ENCODE assay signal across 3 cellular contexts in the genomic region with DNA sequence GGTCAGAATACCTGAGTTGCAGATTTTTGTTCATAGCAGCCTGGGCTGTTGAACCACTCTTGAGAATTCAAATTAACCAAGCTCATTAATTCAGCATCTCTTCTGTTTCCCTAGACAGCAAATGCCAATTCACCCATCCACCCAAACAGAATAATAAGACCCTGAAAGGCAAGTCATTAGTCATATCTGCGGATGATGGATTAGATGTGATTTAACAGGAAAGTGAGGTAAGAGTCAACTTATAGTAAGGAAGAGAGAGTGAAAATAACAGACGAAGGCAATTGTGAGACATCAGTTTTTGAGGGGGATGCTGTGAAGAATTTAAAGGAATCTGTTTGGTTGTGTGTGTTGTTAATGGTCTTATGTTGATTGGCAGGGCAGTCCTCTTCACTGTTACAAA.
A peak's percentile ranks its signal among the peaks of the same experiment; 100 is the strongest.
TF ChIP-seq lines count a peak whose summit lies in the region.

No MANE protein-coding gene starts in this region.

TF ChIP-seq in SK-N-SH, 30 proteins besides CTCF, POLR2A, EP300 and RAD21:
- TF ChIP-seq JUND (IDR thresholded peaks at IDR 0.05): peak; percentile 16; the same call in 1 of the 2 replicates
- TF ChIP-seq, protein P1, sequence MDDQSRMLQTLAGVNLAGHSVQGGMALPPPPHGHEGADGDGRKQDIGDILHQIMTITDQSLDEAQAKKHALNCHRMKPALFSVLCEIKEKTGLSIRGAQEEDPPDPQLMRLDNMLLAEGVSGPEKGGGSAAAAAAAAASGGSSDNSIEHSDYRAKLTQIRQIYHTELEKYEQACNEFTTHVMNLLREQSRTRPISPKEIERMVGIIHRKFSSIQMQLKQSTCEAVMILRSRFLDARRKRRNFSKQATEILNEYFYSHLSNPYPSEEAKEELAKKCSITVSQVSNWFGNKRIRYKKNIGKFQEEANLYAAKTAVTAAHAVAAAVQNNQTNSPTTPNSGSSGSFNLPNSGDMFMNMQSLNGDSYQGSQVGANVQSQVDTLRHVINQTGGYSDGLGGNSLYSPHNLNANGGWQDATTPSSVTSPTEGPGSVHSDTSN (IDR thresholded peaks at IDR 0.05): peak; percentile 69
- TF ChIP-seq, protein P2, sequence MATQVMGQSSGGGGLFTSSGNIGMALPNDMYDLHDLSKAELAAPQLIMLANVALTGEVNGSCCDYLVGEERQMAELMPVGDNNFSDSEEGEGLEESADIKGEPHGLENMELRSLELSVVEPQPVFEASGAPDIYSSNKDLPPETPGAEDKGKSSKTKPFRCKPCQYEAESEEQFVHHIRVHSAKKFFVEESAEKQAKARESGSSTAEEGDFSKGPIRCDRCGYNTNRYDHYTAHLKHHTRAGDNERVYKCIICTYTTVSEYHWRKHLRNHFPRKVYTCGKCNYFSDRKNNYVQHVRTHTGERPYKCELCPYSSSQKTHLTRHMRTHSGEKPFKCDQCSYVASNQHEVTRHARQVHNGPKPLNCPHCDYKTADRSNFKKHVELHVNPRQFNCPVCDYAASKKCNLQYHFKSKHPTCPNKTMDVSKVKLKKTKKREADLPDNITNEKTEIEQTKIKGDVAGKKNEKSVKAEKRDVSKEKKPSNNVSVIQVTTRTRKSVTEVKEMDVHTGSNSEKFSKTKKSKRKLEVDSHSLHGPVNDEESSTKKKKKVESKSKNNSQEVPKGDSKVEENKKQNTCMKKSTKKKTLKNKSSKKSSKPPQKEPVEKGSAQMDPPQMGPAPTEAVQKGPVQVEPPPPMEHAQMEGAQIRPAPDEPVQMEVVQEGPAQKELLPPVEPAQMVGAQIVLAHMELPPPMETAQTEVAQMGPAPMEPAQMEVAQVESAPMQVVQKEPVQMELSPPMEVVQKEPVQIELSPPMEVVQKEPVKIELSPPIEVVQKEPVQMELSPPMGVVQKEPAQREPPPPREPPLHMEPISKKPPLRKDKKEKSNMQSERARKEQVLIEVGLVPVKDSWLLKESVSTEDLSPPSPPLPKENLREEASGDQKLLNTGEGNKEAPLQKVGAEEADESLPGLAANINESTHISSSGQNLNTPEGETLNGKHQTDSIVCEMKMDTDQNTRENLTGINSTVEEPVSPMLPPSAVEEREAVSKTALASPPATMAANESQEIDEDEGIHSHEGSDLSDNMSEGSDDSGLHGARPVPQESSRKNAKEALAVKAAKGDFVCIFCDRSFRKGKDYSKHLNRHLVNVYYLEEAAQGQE (IDR thresholded peaks at IDR 0.05; ENCODE audit: low read depth, low read length): no peak

TF ChIP-seq in SK-N-SH treated with all-trans-retinoic acid at 6 μM for 48 hours, 23 proteins besides CTCF, POLR2A, EP300 and RAD21:
- TF ChIP-seq TOX (CRISPR knock-in tag; IDR thresholded peaks at IDR 0.05; ENCODE audit: borderline replicate concordance): no peak
- TF ChIP-seq, protein P3, sequence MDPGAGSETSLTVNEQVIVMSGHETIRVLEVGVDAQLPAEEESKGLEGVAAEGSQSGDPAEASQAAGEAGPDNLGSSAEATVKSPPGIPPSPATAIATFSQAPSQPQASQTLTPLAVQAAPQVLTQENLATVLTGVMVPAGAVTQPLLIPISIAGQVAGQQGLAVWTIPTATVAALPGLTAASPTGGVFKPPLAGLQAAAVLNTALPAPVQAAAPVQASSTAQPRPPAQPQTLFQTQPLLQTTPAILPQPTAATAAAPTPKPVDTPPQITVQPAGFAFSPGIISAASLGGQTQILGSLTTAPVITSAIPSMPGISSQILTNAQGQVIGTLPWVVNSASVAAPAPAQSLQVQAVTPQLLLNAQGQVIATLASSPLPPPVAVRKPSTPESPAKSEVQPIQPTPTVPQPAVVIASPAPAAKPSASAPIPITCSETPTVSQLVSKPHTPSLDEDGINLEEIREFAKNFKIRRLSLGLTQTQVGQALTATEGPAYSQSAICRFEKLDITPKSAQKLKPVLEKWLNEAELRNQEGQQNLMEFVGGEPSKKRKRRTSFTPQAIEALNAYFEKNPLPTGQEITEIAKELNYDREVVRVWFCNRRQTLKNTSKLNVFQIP (CRISPR knock-in tag; IDR thresholded peaks at IDR 0.05; ENCODE audit: borderline replicate concordance, low read depth): no peak
- TF ChIP-seq PPARA (CRISPR knock-in tag; IDR thresholded peaks at IDR 0.05; ENCODE audit: borderline replicate concordance): no peak
TF ChIP-seq in SK-N-SH treated with all-trans-retinoic acid at 6 μM for 48 hours: peak in this region for 0.

TF ChIP-seq in H1, 55 proteins besides CTCF, POLR2A, EP300 and RAD21:
- TF ChIP-seq GTF2F1 (IDR thresholded peaks at IDR 0.05; ENCODE audit: borderline replicate concordance, low read depth, low read length) (no peak), JUND (IDR thresholded peaks at IDR 0.05; ENCODE audit: low read length) (no peak), POU5F1 (IDR thresholded peaks at IDR 0.05; ENCODE audit: low read depth, low read length) (no peak), TCF12 (IDR thresholded peaks at IDR 0.05; ENCODE audit: low read depth, low read length) (no peak), CREB1 (IDR thresholded peaks at IDR 0.05) (no peak), CBX5 (IDR thresholded peaks at IDR 0.05; ENCODE audit: low read depth, low read length) (no peak)
- TF ChIP-seq, protein P4, sequence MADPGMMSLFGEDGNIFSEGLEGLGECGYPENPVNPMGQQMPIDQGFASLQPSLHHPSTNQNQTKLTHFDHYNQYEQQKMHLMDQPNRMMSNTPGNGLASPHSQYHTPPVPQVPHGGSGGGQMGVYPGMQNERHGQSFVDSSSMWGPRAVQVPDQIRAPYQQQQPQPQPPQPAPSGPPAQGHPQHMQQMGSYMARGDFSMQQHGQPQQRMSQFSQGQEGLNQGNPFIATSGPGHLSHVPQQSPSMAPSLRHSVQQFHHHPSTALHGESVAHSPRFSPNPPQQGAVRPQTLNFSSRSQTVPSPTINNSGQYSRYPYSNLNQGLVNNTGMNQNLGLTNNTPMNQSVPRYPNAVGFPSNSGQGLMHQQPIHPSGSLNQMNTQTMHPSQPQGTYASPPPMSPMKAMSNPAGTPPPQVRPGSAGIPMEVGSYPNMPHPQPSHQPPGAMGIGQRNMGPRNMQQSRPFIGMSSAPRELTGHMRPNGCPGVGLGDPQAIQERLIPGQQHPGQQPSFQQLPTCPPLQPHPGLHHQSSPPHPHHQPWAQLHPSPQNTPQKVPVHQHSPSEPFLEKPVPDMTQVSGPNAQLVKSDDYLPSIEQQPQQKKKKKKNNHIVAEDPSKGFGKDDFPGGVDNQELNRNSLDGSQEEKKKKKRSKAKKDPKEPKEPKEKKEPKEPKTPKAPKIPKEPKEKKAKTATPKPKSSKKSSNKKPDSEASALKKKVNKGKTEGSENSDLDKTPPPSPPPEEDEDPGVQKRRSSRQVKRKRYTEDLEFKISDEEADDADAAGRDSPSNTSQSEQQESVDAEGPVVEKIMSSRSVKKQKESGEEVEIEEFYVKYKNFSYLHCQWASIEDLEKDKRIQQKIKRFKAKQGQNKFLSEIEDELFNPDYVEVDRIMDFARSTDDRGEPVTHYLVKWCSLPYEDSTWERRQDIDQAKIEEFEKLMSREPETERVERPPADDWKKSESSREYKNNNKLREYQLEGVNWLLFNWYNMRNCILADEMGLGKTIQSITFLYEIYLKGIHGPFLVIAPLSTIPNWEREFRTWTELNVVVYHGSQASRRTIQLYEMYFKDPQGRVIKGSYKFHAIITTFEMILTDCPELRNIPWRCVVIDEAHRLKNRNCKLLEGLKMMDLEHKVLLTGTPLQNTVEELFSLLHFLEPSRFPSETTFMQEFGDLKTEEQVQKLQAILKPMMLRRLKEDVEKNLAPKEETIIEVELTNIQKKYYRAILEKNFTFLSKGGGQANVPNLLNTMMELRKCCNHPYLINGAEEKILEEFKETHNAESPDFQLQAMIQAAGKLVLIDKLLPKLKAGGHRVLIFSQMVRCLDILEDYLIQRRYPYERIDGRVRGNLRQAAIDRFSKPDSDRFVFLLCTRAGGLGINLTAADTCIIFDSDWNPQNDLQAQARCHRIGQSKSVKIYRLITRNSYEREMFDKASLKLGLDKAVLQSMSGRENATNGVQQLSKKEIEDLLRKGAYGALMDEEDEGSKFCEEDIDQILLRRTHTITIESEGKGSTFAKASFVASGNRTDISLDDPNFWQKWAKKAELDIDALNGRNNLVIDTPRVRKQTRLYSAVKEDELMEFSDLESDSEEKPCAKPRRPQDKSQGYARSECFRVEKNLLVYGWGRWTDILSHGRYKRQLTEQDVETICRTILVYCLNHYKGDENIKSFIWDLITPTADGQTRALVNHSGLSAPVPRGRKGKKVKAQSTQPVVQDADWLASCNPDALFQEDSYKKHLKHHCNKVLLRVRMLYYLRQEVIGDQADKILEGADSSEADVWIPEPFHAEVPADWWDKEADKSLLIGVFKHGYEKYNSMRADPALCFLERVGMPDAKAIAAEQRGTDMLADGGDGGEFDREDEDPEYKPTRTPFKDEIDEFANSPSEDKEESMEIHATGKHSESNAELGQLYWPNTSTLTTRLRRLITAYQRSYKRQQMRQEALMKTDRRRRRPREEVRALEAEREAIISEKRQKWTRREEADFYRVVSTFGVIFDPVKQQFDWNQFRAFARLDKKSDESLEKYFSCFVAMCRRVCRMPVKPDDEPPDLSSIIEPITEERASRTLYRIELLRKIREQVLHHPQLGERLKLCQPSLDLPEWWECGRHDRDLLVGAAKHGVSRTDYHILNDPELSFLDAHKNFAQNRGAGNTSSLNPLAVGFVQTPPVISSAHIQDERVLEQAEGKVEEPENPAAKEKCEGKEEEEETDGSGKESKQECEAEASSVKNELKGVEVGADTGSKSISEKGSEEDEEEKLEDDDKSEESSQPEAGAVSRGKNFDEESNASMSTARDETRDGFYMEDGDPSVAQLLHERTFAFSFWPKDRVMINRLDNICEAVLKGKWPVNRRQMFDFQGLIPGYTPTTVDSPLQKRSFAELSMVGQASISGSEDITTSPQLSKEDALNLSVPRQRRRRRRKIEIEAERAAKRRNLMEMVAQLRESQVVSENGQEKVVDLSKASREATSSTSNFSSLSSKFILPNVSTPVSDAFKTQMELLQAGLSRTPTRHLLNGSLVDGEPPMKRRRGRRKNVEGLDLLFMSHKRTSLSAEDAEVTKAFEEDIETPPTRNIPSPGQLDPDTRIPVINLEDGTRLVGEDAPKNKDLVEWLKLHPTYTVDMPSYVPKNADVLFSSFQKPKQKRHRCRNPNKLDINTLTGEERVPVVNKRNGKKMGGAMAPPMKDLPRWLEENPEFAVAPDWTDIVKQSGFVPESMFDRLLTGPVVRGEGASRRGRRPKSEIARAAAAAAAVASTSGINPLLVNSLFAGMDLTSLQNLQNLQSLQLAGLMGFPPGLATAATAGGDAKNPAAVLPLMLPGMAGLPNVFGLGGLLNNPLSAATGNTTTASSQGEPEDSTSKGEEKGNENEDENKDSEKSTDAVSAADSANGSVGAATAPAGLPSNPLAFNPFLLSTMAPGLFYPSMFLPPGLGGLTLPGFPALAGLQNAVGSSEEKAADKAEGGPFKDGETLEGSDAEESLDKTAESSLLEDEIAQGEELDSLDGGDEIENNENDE (IDR thresholded peaks at IDR 0.05; ENCODE audit: insufficient replicate concordance, low read length): no peak
TF ChIP-seq in H1: peak in this region for 0.
